Comparison of ENCODE assay signal across 8 cellular contexts in the genomic region with DNA sequence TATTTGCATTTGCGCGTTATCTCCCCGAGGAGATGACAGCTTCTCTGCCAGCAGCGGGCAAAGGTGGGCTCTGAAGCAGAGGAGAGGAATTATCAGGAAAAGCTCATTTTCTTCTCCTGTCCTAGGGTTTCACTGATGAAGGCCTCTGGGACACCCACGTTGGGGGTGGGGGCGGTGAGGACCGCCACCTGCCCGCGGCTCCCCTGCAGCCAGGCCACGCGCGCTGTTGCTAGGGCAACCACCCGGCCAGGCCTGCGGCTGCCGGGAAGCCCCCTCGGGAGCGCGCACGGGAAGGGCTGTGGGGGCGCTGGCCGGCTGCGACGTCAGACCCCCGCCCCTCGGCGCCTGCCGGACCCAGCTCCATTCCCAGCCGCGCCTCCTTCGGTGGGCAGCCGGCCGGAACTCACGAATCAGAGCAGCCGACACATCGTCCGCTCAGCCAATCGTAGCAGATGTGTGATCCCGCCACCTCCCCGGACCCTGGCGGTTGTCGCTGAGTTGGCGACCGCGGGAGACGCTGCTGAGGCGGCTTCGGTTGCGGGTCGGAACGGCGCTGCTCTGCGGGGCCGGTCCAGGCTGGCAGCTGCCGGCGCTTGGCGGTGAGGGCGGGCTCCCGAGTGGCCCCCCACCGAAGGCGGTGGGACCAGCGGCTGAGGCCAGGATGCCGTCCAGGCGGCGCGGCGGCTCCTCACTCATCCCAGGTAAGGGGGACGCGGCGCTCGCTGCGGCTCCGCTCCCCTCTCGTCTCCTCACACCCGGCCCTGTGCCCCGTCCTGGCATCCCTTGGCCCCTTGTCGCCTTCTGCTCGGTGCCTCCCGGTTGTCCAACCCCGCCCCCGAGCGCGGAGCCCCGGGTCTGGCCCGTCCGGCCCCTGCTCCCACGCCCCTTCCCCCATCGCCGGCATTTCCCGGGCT. TPM values are rescaled to one million over a fixed set of nuclear protein-coding genes. Genes with fewer than 3 reads are reported as not detected.
DNase-seq lines count a peak whose midpoint lies in the region; ATAC-seq and TF ChIP-seq lines count a peak whose summit lies in the region.

Gene TPST1 (plus strand): TSS at position 513 of the 914 bp plus-strand sequence. CDS start 35,092 bp downstream, outside the sequence.

- peak within 1 kb of the TSS; percentile 91 for H3K14ac ChIP-seq in IMR-90 (replicated peaks; ENCODE audit: low read depth, low read length)

- peak within 1 kb of the TSS; percentile 98 for H2AFZ ChIP-seq in IMR-90 (replicated peaks; ENCODE audit: low read length, poor library complexity)

- dilution Hi-C loops in IMR-90 (cut with HindIII; ENCODE audit: low sequenced_read_pairs, unreplicated experiment), result no loop called here

- H3K9me1 ChIP-seq in IMR-90 (ENCODE audit: insufficient read depth, low read length), result peaks cover 5% of the 10 kb centered on the region

- peak within 1 kb of the TSS; percentile 64 for H2BK120ac ChIP-seq in IMR-90 (ENCODE audit: low read depth, low read length)

- H3K9me3 ChIP-seq in IMR-90 (ENCODE audit: control insufficient read depth, insufficient read depth, low read length), result no peaks in the 10 kb centered on the region
- no peaks in the 10 kb centered on the region for H3K9me3 ChIP-seq in muscle layer of colon (ENCODE audit: low read length)

- H4K91ac ChIP-seq in IMR-90 (ENCODE audit: insufficient read depth, low read depth, low read length), result peak within 1 kb of the TSS; percentile 71

- CTCF ChIA-PET in IMR-90 (lab: Yijun Ruan, JAX), result interaction anchor here (0.6 to 1.4 kb wide), 5 partner anchors 20 to 130 kb away, joined by 3 to 6 read pairs (median 3); no protein-coding TSS in a partner anchor

- peak; percentile 95 for TF ChIP-seq POLR2A in IMR-90 (IDR thresholded peaks at IDR 0.05; ENCODE audit: low read depth, low read length)

- H3K36me3 ChIP-seq in IMR-90 (ENCODE audit: control insufficient read depth, insufficient read depth, low read length) (peaks cover 7% of the 10 kb centered on the region; the same call in 1 of the 2 replicates), muscle layer of colon (ENCODE audit: insufficient read depth, low read length) (no peaks in the 10 kb centered on the region)

- peak within 1 kb of the TSS; percentile 19 to 82; a peak in 3 of 4 replicates for H4K8ac ChIP-seq in IMR-90 (ENCODE audit: low read depth in 2 of 2, low read length in 2 of 2)

- peak within 1 kb of the TSS; percentile 61 for H3K56ac ChIP-seq in IMR-90 (ENCODE audit: extremely low read depth, insufficient read depth, low read length)

- peak within 1 kb of the TSS; percentile 64 for H2BK20ac ChIP-seq in IMR-90 (ENCODE audit: low read depth, low read length)

- peak within 1 kb of the TSS; percentile 100 for H3K4me2 ChIP-seq in IMR-90 (ENCODE audit: low read depth, low read length)

- intact Hi-C loops in IMR-90 (cut with micrococcal nuclease), result loop anchor here (5.0 to 10.0 kb wide), 3 partner anchors 60 to 127 kb away; no protein-coding TSS in a partner anchor

- peak; percentile 57 for TF ChIP-seq RAD21 in IMR-90 (IDR thresholded peaks at IDR 0.05; ENCODE audit: low read length)

- H2BK5ac ChIP-seq in IMR-90 (ENCODE audit: low read depth, low read length, poor library complexity, severe bottlenecking), result peak within 1 kb of the TSS; percentile 53

- peak; percentile 56 for TF ChIP-seq CTCF in IMR-90 (conservative IDR thresholded peaks at IDR 0.05; ENCODE audit: low read depth, low read length)

- 0% methylated on average over 41 of the region's 89 CpGs; no CpG with 5 or more reads in 1 of the 2 experiments for WGBS in IMR-90 (ENCODE audit: extremely low coverage in 2 of 2, insufficient read length in 1 of 2), 2 experiments

- peak within 1 kb of the TSS; percentile 92 for H3K18ac ChIP-seq in IMR-90 (ENCODE audit: low read depth, low read length)

- peak within 1 kb of the TSS; percentile 100 for H3K23ac ChIP-seq in IMR-90 (ENCODE audit: low read depth, low read length)

- peak within 1 kb of the TSS; percentile 77 for H3K4me3 ChIP-seq in IMR-90 (ENCODE audit: insufficient read depth, low read depth, low read length)
- peak within 1 kb of the TSS; percentile 84 to 93 for H3K4me3 ChIP-seq in muscle layer of colon (ENCODE audit: low read depth in 1 of 2, low read length in 2 of 2)

- peaks cover 11% of the 10 kb centered on the region; the same call in 1 of the 2 replicates for H4K20me1 ChIP-seq in IMR-90 (ENCODE audit: insufficient read depth, low read length)

- H3K4me1 ChIP-seq in IMR-90 (ENCODE audit: control insufficient read depth, insufficient read depth, low read length) (peaks cover 6% of the 10 kb centered on the region), muscle layer of colon (ENCODE audit: insufficient read depth, low read length) (peaks cover 13% of the 10 kb centered on the region)

- POLR2A ChIA-PET in IMR-90 (lab: Charles Lee; ENCODE audit: unreplicated experiment), result interaction anchor here (0.6 kb wide), 1 partner anchor 637 kb away, joined by 3 read pairs; no protein-coding TSS in a partner anchor

- peak within 1 kb of the TSS; percentile 74 for H2AK5ac ChIP-seq in IMR-90 (ENCODE audit: low read depth, low read length)

- in situ Hi-C loops in IMR-90 (cut with MboI; ENCODE audit: low sequenced_read_pairs), result no loop called here

- H4K5ac ChIP-seq in IMR-90 (ENCODE audit: low read depth, low read length), result peak within 1 kb of the TSS; percentile 86

- H3K27me3 ChIP-seq in IMR-90 (ENCODE audit: control insufficient read depth, insufficient read depth, low read length), result 0 out of 2 replicates have a peak, but pooled peaks cover 2% of the 10 kb centered on the region
- no peaks in the 10 kb centered on the region for H3K27me3 ChIP-seq in muscle layer of colon (ENCODE audit: control insufficient read depth in 1 of 2, insufficient read depth in 2 of 2, low read length in 2 of 2)

- H3K27ac ChIP-seq in IMR-90 (ENCODE audit: insufficient read depth, low read length) (peak within 1 kb of the TSS; percentile 74), muscle layer of colon (ENCODE audit: low read depth, low read length) (peak within 1 kb of the TSS; percentile 63)

- DNase-seq in DMS114 treated with DMSO at 0.1 percent for 48 hours (lab: John Stamatoyannopoulos, UW; ENCODE audit: unreplicated experiment), result peak; percentile 84
- peak; percentile 84 for DNase-seq in IMR-90
- DNase-seq in OCI-M2 (lab: John Stamatoyannopoulos, UW; ENCODE audit: unreplicated experiment), result peak; percentile 42
- DNase-seq in activated T-cell treated with anti-CD3 and anti-CD28 coated beads, Interleukin-2, amount 50 U/mL, for 48 hours, result peak; percentile 87 to 92
- peak; percentile 55 to 69 for DNase-seq in stimulated activated CD8-positive, alpha-beta memory T cell treated with anti-CD3 and anti-CD28 coated beads, Interleukin-7, amount 100 ng/mL, for 1 hour (ENCODE audit: low read depth in 2 of 2)

- peak within 1 kb of the TSS; percentile 96 for H3K4ac ChIP-seq in IMR-90 (ENCODE audit: low read depth, low read length)

- BruUV-seq in IMR-90 (replicated peaks; lab: Mats Ljungman, UMichigan), result no TSS peak

- ATAC-seq in GM21528 (IDR thresholded peaks at IDR 0.05; ENCODE audit: low FRiP score, unreplicated experiment) (peak; percentile 94), IMR-90 (ENCODE audit: low read depth) (peak; percentile 97), esophagus mucosa (peak; percentile 96)

- H2BK15ac ChIP-seq in IMR-90 (ENCODE audit: low read depth, low read length), result peak within 1 kb of the TSS; percentile 63; the same call in 2 of the 3 replicates

- H3K9ac ChIP-seq in IMR-90 (ENCODE audit: low read depth, low read length), result peak within 1 kb of the TSS; percentile 92
- peak within 1 kb of the TSS; percentile 45 for H3K9ac ChIP-seq in muscle layer of colon (ENCODE audit: low read length)

- H3K79me1 ChIP-seq in IMR-90 (ENCODE audit: low read depth in 1 of 2, low read length in 2 of 2), result peaks cover 21 to 42% of the 10 kb centered on the region in 2 experiments

- peak within 1 kb of the TSS; percentile 93 for H2AK9ac ChIP-seq in IMR-90 (replicated peaks; ENCODE audit: low read depth, low read length, poor library complexity)

TF ChIP-seq in IMR-90, 13 proteins besides CTCF, POLR2A, EP300 and RAD21 (continues in another document):
- TF ChIP-seq SMC3 (IDR thresholded peaks at IDR 0.05; ENCODE audit: low read depth, low read length) (peak; percentile 29), BHLHE40 (IDR thresholded peaks at IDR 0.05; ENCODE audit: low read depth, low read length) (peak; percentile 28), CHD1 (IDR thresholded peaks at IDR 0.05; ENCODE audit: low read depth, low read length) (no peak), MXI1 (IDR thresholded peaks at IDR 0.05; ENCODE audit: borderline replicate concordance, low read depth, low read length) (peak; percentile 34; the same call in 1 of the 2 replicates), MAZ (IDR thresholded peaks at IDR 0.05; ENCODE audit: borderline replicate concordance, low read depth, low read length) (peak; percentile 69; the same call in 1 of the 2 replicates), RCOR1 (IDR thresholded peaks at IDR 0.05; ENCODE audit: insufficient replicate concordance, low read length) (no peak), CEBPB (IDR thresholded peaks at IDR 0.05; ENCODE audit: low read depth, low read length) (no peak), NFE2L2 (IDR thresholded peaks at IDR 0.05; ENCODE audit: low read depth, low read length) (no peak), ELK1 (IDR thresholded peaks at IDR 0.05; ENCODE audit: borderline replicate concordance, low read depth, low read length) (no peak)
- TF ChIP-seq, protein P1, sequence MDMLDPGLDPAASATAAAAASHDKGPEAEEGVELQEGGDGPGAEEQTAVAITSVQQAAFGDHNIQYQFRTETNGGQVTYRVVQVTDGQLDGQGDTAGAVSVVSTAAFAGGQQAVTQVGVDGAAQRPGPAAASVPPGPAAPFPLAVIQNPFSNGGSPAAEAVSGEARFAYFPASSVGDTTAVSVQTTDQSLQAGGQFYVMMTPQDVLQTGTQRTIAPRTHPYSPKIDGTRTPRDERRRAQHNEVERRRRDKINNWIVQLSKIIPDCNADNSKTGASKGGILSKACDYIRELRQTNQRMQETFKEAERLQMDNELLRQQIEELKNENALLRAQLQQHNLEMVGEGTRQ (IDR thresholded peaks at IDR 0.05; ENCODE audit: low read depth, low read length), result peak; percentile 58; the same call in 1 of the 2 replicates

RNA-seq across cellular contexts. Expression of gene TPST1, which starts in this region (rescaled TPM):
- total RNA-seq in IMR-90 (2012; rRNA removed) (49.7 and 58.6 TPM in 2 replicates), esophagus mucosa (7.5 TPM)
- 35.2 and 37.7 TPM in 2 replicates for polyA plus RNA-seq in IMR-90 (2012; rRNA removed)
- 32.9 and 42.3 TPM in 2 replicates for polyA plus RNA-seq in IMR-90 (2012; cell fraction: cytosol; rRNA removed)
- polyA plus RNA-seq in IMR-90 (2012; cell fraction: nucleus; rRNA removed; ENCODE audit: low replicate concordance), result 11.1 and 42.8 TPM in 2 replicates

Comparison
In these comparisons a context has a peak if more than half of its experiments do, and no peak if none do; other contexts are left out.
1. Peak in every context shown above with its lines: DNase-seq, ATAC-seq, H3K4me3 ChIP-seq and H3K27ac ChIP-seq.